Comparison of ENCODE assay signal across 8 cellular contexts in genomic region chr22:38656256-38657148, GRCh38. TPM values are rescaled to one million over a fixed set of nuclear protein-coding genes. Genes with fewer than 3 reads are reported as not detected.
DNase-seq lines count a peak whose midpoint lies in the region; ATAC-seq, FAIRE-seq and TF ChIP-seq lines count a peak whose summit lies in the region.

Gene CBY1, plus strand, starts transcription at chr22:38656638. Its CDS starts 11,417 bp downstream, at chr22:38668055.
Gene FAM227A, minus strand, starts transcription at chr22:38656392. Its CDS starts 6,224 bp downstream, at chr22:38650168.

- H3K23me2 ChIP-seq in H1 (ENCODE audit: low read depth, low read length): peaks cover 5% of the 10 kb centered on the region

- H3K79me2 ChIP-seq in H1 (ENCODE audit: control insufficient read depth in 1 of 2, insufficient read depth in 2 of 2, low read length in 2 of 2): 0 out of 4 replicates have a peak, but pooled peaks cover 0 to 7% of the 10 kb centered on the region in 2 experiments

- H3K27me3 ChIP-seq in H1 (replicated peaks in 1 of 4; ENCODE audit: control insufficient read depth in 3 of 4, extremely low read depth in 1 of 4, insufficient read depth in 3 of 4, low read length in 3 of 4) (no peaks in the 10 kb centered on the region), mesenchymal stem cell (ENCODE audit: control insufficient read depth in 1 of 2, insufficient read depth in 1 of 2, low read length in 2 of 2) (no peaks in the 10 kb centered on the region)

- peak; percentile 59 for ATAC-seq in GM21360 (IDR thresholded peaks at IDR 0.05; ENCODE audit: unreplicated experiment)

- DNase-seq in CMK (ENCODE audit: low read depth) (peak; percentile 46), HTR-8/SVneo (ENCODE audit: insufficient read length, low spot score) (peak; percentile 94), NOMO-1 treated with dmso at 0.1 percent for 144 hours (lab: John Stamatoyannopoulos, UW; ENCODE audit: unreplicated experiment) (peak; percentile 62), H1 (ENCODE audit: low read depth in 1 of 2, low spot score in 2 of 2) (peak; percentile 65 to 97), mesenchymal stem cell (peak; percentile 89)
- DNase-seq in activated CD8-positive, alpha-beta memory T cell treated with anti-CD3 and anti-CD28 coated beads, Interleukin-2, amount 50 U/mL, for 1 hour (ENCODE audit: extremely low read depth): peak; percentile 63
- peak; percentile 79 for DNase-seq in stimulated activated CD8-positive, alpha-beta memory T cell treated with anti-CD3 and anti-CD28 coated beads, Interleukin-12 subunit alpha, Interleukin-12 subunit beta, amount 100 ng/mL, for 1 hour (ENCODE audit: low read depth)

- H4K5ac ChIP-seq in H1 (ENCODE audit: insufficient read length, low read depth, low read length): peak within 1 kb of the TSS; percentile 99

- no peak within 1 kb of the TSS for H3K23ac ChIP-seq in H1 (ENCODE audit: insufficient read length)
- H3K23ac ChIP-seq in mesenchymal stem cell (ENCODE audit: low read length in 2 of 2): peak within 1 kb of the TSS; percentile 68 to 80

- H3K56ac ChIP-seq in H1 (replicated peaks; ENCODE audit: insufficient read length, low read depth, low read length): peak within 1 kb of the TSS; percentile 92

- H4K20me1 ChIP-seq in H1 (replicated peaks in 1 of 2; ENCODE audit: control insufficient read depth in 1 of 2, insufficient read depth in 2 of 2, low read length in 2 of 2): no peaks in the 10 kb centered on the region

- TF ChIP-seq EP300 in H1 (IDR thresholded peaks at IDR 0.05; ENCODE audit: borderline replicate concordance in 1 of 2, low read depth in 2 of 2, low read length in 2 of 2): peak; percentile 20 to 99

- POLR2A ChIA-PET in H1 (lab: Charles Lee; ENCODE audit: partially characterized antibody): interaction anchor here (0.6 to 1.4 kb wide), 6 partner anchors 11 to 56 kb away, joined by 3 to 5 read pairs (median 4); partner anchors contain the start of gene GTPBP1

- H3K4ac ChIP-seq in H1 (replicated peaks; ENCODE audit: insufficient read length, low read depth, low read length): no peak within 1 kb of the TSS
- H3K4ac ChIP-seq in mesenchymal stem cell (ENCODE audit: low read depth in 1 of 2, low read length in 2 of 2): peak within 1 kb of the TSS in 1 of 2 experiments; percentile 91

- WGBS in H1 (ENCODE audit: extremely low coverage in 1 of 2, insufficient coverage in 1 of 2, insufficient read length in 1 of 2, insufficient replicate concordance in 2 of 2, low coverage in 1 of 2, low lambda C conversion rate in 2 of 2, missing lambda C conversion rate in 1 of 2), 2 experiments: 1% methylated on average over 65 of the region's 70 CpGs; no CpG with 5 or more reads in 1 of the 2 experiments
- under 1% methylated on average over 66 of the region's 70 CpGs for WGBS in mesenchymal stem cell

- H3K79me1 ChIP-seq in H1 (ENCODE audit: low read depth, low read length) (no peaks in the 10 kb centered on the region), mesenchymal stem cell (replicated peaks; ENCODE audit: low read length, poor library complexity, severe bottlenecking) (peaks cover 19% of the 10 kb centered on the region)

- H4K91ac ChIP-seq in H1 (replicated peaks; ENCODE audit: insufficient read length, low read length) (peak within 1 kb of the TSS; percentile 90), mesenchymal stem cell (ENCODE audit: low read length) (peak within 1 kb of the TSS; percentile 93)

- TF ChIP-seq CTCF in H1 (IDR thresholded peaks at IDR 0.05; ENCODE audit: control extremely low read depth in 1 of 3, insufficient read depth in 1 of 3, low read depth in 1 of 3, low read length in 3 of 3): no peak

- H2BK5ac ChIP-seq in H1 (ENCODE audit: low read depth, low read length): peak within 1 kb of the TSS; percentile 99
- peak within 1 kb of the TSS; percentile 99 for H2BK5ac ChIP-seq in mesenchymal stem cell (ENCODE audit: low read depth, low read length, poor library complexity, severe bottlenecking)

- no peak within 1 kb of the TSS for H2BK20ac ChIP-seq in H1 (ENCODE audit: low read length)

- no peaks in the 10 kb centered on the region for H3K36me3 ChIP-seq in H1 (ENCODE audit: control insufficient read depth in 2 of 4, insufficient read depth in 4 of 4, low read length in 3 of 4)
- H3K36me3 ChIP-seq in mesenchymal stem cell (ENCODE audit: control insufficient read depth in 1 of 2, insufficient read depth in 2 of 2, low read depth in 1 of 2, low read length in 2 of 2): peaks cover 5 to 6% of the 10 kb centered on the region in 2 experiments

- H2AK5ac ChIP-seq in H1 (ENCODE audit: low read depth, low read length) (no peak within 1 kb of the TSS), mesenchymal stem cell (ENCODE audit: low read length, severe bottlenecking) (no peak within 1 kb of the TSS)

- H2BK12ac ChIP-seq in H1 (ENCODE audit: low read depth, low read length): peak within 1 kb of the TSS; percentile 98
- peak within 1 kb of the TSS in 1 of 2 experiments; percentile 86 for H2BK12ac ChIP-seq in mesenchymal stem cell (ENCODE audit: low read length in 2 of 2)

- H3K18ac ChIP-seq in H1 (ENCODE audit: extremely low read depth, low read length) (peak within 1 kb of the TSS; percentile 99), mesenchymal stem cell (ENCODE audit: low read depth in 1 of 2, low read length in 2 of 2) (peak within 1 kb of the TSS; percentile 82 to 88)

- H3K4me3 ChIP-seq in H1 (ENCODE audit: extremely low read depth in 1 of 4, insufficient read depth in 2 of 4, low read depth in 3 of 4, low read length in 4 of 4) (peak within 1 kb of the TSS; percentile 86 to 94 (median 87)), mesenchymal stem cell (ENCODE audit: insufficient read depth in 1 of 2, low read depth in 1 of 2, low read length in 2 of 2) (peak within 1 kb of the TSS; percentile 94 to 97)

- H3K4me2 ChIP-seq in H1 (ENCODE audit: insufficient read depth in 1 of 2, low read depth in 2 of 2, low read length in 2 of 2) (peak within 1 kb of the TSS; percentile 75 to 90), mesenchymal stem cell (ENCODE audit: low read length, poor library complexity, severe bottlenecking) (peak within 1 kb of the TSS; percentile 92)

- TF ChIP-seq RAD21 in H1 (IDR thresholded peaks at IDR 0.05 in 1 of 2, conservative IDR thresholded peaks at IDR 0.05 in 1 of 2; ENCODE audit: low read depth in 2 of 2, low read length in 2 of 2): no peak; a peak in 1 of 4 replicates

- FAIRE-seq in HTR-8/SVneo (lab: Jason Lieb, UNC) (no peak), H1 (lab: Jason Lieb, UNC) (peak; percentile 85)

- CTCF ChIA-PET in H1 (lab: Charles Lee; ENCODE audit: partially characterized antibody): interaction anchor here (1.6 kb wide), 1 partner anchor 23 kb away, joined by 4 read pairs; no protein-coding TSS in a partner anchor

- peak within 1 kb of the TSS; percentile 99 for H3K27ac ChIP-seq in H1 (ENCODE audit: low read depth, low read length)
- H3K27ac ChIP-seq in mesenchymal stem cell (ENCODE audit: low read length, poor library complexity, severe bottlenecking): peak within 1 kb of the TSS; percentile 93

- H3K14ac ChIP-seq in H1 (ENCODE audit: insufficient read length) (peak within 1 kb of the TSS; percentile 91), mesenchymal stem cell (ENCODE audit: low read length in 2 of 2) (peak within 1 kb of the TSS in 1 of 2 experiments; percentile 97)

- H2BK120ac ChIP-seq in H1 (replicated peaks; ENCODE audit: low read depth, low read length) (peak within 1 kb of the TSS; percentile 76), mesenchymal stem cell (ENCODE audit: low read depth, low read length) (peak within 1 kb of the TSS; percentile 99)

- peak within 1 kb of the TSS; percentile 98 for H4K8ac ChIP-seq in H1 (ENCODE audit: extremely low read depth, insufficient read depth, low read length)
- peak within 1 kb of the TSS; percentile 91 for H4K8ac ChIP-seq in mesenchymal stem cell (ENCODE audit: low read length)

- H2BK15ac ChIP-seq in H1 (ENCODE audit: low read length) (peak within 1 kb of the TSS; percentile 21; the same call in 1 of the 2 replicates), mesenchymal stem cell (ENCODE audit: low read depth, poor library complexity, severe bottlenecking) (peak within 1 kb of the TSS; percentile 86)

- H3K9me3 ChIP-seq in H1 (ENCODE audit: insufficient read depth in 2 of 2, low read depth in 1 of 2, low read length in 1 of 2): no peaks in the 10 kb centered on the region
- H3K9me3 ChIP-seq in mesenchymal stem cell (ENCODE audit: control insufficient read depth, low read length): no peaks in the 10 kb centered on the region

- peaks cover 0 to 5% (median 1%) of the 10 kb centered on the region in 4 experiments; a peak in 3 of 7 replicates for H3K4me1 ChIP-seq in H1 (replicated peaks in 1 of 4; ENCODE audit: control insufficient read depth in 3 of 4, insufficient read depth in 4 of 4, low read length in 3 of 4)
- peaks cover 5% of the 10 kb centered on the region for H3K4me1 ChIP-seq in mesenchymal stem cell (ENCODE audit: control insufficient read depth, insufficient read depth, low read depth, low read length)

- TF ChIP-seq POLR2A in H1 (IDR thresholded peaks at IDR 0.05; ENCODE audit: control extremely low read depth in 1 of 2, low read depth in 2 of 2, low read length in 2 of 2): peak in 1 of 2 experiments; percentile 44; a peak in 1 of 3 replicates

- peak within 1 kb of the TSS; percentile 76 to 99 (median 98) for H3K9ac ChIP-seq in H1 (replicated peaks in 1 of 4; ENCODE audit: extremely low read depth in 1 of 4, low read depth in 3 of 4, low read length in 3 of 4)
- peak within 1 kb of the TSS; percentile 100 for H3K9ac ChIP-seq in mesenchymal stem cell (ENCODE audit: low read length)

- H2AFZ ChIP-seq in H1 (ENCODE audit: low read length) (peak within 1 kb of the TSS; percentile 98), mesenchymal stem cell (ENCODE audit: low read depth, low read length) (peak within 1 kb of the TSS; percentile 97)

RNA-seq across cellular contexts. Expression of gene CBY1, which starts in this region (rescaled TPM):
- 23.2 and 24.4 TPM in 2 replicates for total RNA-seq in H1 (2021; fragmentation: NEBNext Ultra II Directional; extraction: Animal tissue kit (Norgen Biotek cat#: 25700))
- 28.5 and 30.2 TPM in 2 replicates for polyA plus RNA-seq in H1 (2011; rRNA removed)
- 31.5 TPM for polyA plus RNA-seq in H1 (2011; cell fraction: cytosol; rRNA removed)
- 18.3 TPM for polyA plus RNA-seq in H1 (2011; cell fraction: nucleus; rRNA removed)
- 32.1 to 38.0 TPM (median 36.1 TPM) in 4 replicates for polyA plus RNA-seq in H1 (2012, experiment 1 of 2)
- polyA plus RNA-seq in H1 (2012, experiment 2 of 2): 25.5 TPM
- 22.9 TPM for polyA plus RNA-seq in H1 (2013, experiment 1 of 2)
- 22.9 TPM for polyA plus RNA-seq in H1 (2013, experiment 2 of 2)
- polyA minus RNA-seq in H1 (2011; rRNA and poly(A)+ RNA removed): 8.6 and 12.6 TPM in 2 replicates
- polyA minus RNA-seq in H1 (2011; cell fraction: cytosol; rRNA and poly(A)+ RNA removed): 9.0 TPM
- polyA minus RNA-seq in H1 (2011; cell fraction: nucleus; rRNA and poly(A)+ RNA removed): 6.0 TPM
- 32.4 TPM for polyA plus RNA-seq in mesenchymal stem cell (2013, experiment 1 of 2)
- 32.0 TPM for polyA plus RNA-seq in mesenchymal stem cell (2013, experiment 2 of 2)

RNA-seq across cellular contexts. Expression of gene FAM227A, which starts in this region (rescaled TPM):
- total RNA-seq in H1 (2021; fragmentation: NEBNext Ultra II Directional; extraction: Animal tissue kit (Norgen Biotek cat#: 25700)): 3.8 and 3.9 TPM in 2 replicates
- 2.1 TPM in 2 replicates for polyA plus RNA-seq in H1 (2011; rRNA removed)
- 3.0 TPM for polyA plus RNA-seq in H1 (2011; cell fraction: cytosol; rRNA removed)
- polyA plus RNA-seq in H1 (2011; cell fraction: nucleus; rRNA removed): 5.2 TPM
- polyA plus RNA-seq in H1 (2012, experiment 1 of 2): 2.8 to 3.3 TPM (median 2.9 TPM) in 4 replicates
- polyA plus RNA-seq in H1 (2012, experiment 2 of 2): 0.92 TPM
- 1.7 TPM for polyA plus RNA-seq in H1 (2013, experiment 1 of 2)
- 1.4 TPM for polyA plus RNA-seq in H1 (2013, experiment 2 of 2)
- 9.5 and 11.1 TPM in 2 replicates for polyA minus RNA-seq in H1 (2011; rRNA and poly(A)+ RNA removed)
- 2.9 TPM for polyA minus RNA-seq in H1 (2011; cell fraction: cytosol; rRNA and poly(A)+ RNA removed)
- polyA minus RNA-seq in H1 (2011; cell fraction: nucleus; rRNA and poly(A)+ RNA removed): 18.9 TPM
- 1.1 TPM for polyA plus RNA-seq in mesenchymal stem cell (2013, experiment 1 of 2)
- 0.56 TPM for polyA plus RNA-seq in mesenchymal stem cell (2013, experiment 2 of 2)

Comparison
In these comparisons a context has a peak if more than half of its experiments do, and no peak if none do; other contexts are left out.
1. Peak in every context shown above with its lines: DNase-seq, ATAC-seq, H3K4me3 ChIP-seq and H3K27ac ChIP-seq.